In the genomic region with DNA sequence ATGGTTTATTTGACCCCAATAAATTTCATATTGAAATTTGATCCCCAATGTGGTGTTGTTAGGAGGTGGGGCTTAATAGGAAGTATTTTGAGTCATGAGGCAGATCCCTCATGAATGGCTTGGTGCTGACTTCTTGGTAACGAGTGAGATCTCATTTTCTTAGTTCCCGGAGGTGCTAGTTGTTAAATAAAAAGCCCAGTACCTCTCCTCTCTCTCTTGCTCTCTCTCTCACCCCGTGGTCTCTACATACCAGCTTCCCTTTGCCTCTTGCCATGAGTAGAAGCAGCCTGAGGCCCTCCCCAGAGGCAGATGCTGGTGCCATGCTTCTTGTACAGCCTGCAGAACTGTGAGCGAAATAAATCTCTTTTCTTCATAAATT, we compare ENCODE assay signal across 13 cellular contexts. TPM values are rescaled to one million over a fixed set of nuclear protein-coding genes. Genes with fewer than 3 reads are reported as not detected.
DNase-seq lines count a peak whose midpoint lies in the region; ATAC-seq, FAIRE-seq and TF ChIP-seq lines count a peak whose summit lies in the region.
"Had no signal": no experiment of that assay in that cellular context is flagged by ENCODE, and none has a peak within 500 bp of the region (broad histone marks: within the 10 kb centered on the region; RNA-seq: fewer than 3 reads in every experiment).

No MANE protein-coding gene starts in this region.

- no peak overlapping the region for H2AFZ ChIP-seq in DND-41 (ENCODE audit: low read depth, low read length)
- H2AFZ ChIP-seq in hepatocyte: no peak overlapping the region

- DNase-seq in DND-41: peak; percentile 37
- DNase-seq in central memory CD8-positive, alpha-beta T cell (ENCODE audit: low spot score in 2 of 2): no peak
- no peak for DNase-seq in hepatocyte (ENCODE audit: low spot score)
- no peak for DNase-seq in GM12891 (ENCODE audit: insufficient read length, low spot score)
- no peak for DNase-seq in GM10266 (ENCODE audit: extremely low spot score)
- DNase-seq in NCI-H446 (lab: John Stamatoyannopoulos, UW): no peak
- DNase-seq: caudate nucleus, NCI-H510A treated with DMSO at 0.1 percent for 48 hours had no signal

- H4K20me1 ChIP-seq in DND-41 (ENCODE audit: insufficient read depth, low read length): no peaks in the 10 kb centered on the region
- H4K20me1 ChIP-seq in hepatocyte (ENCODE audit: insufficient read depth, poor library complexity, severe bottlenecking): no peaks in the 10 kb centered on the region

- H3K27me3 ChIP-seq in DND-41 (ENCODE audit: insufficient read depth, low read length, poor library complexity) (no peaks in the 10 kb centered on the region), hepatocyte (no peaks in the 10 kb centered on the region)
- H3K27me3 ChIP-seq: transverse colon had no signal

- H3K27ac Mint-ChIP-seq in central memory CD8-positive, alpha-beta T cell (ENCODE audit: low read depth): peak overlapping the region; percentile 81

- peak overlapping the region; percentile 56 for H3K4me3 Mint-ChIP-seq in central memory CD8-positive, alpha-beta T cell

- no peaks in the 10 kb centered on the region for H3K9me2 ChIP-seq in hepatocyte (replicated peaks; ENCODE audit: insufficient read depth)

- H3K4me1 ChIP-seq in DND-41 (ENCODE audit: insufficient read depth, low read length): peaks cover 38% of the 10 kb centered on the region
- peaks cover 4% of the 10 kb centered on the region for H3K4me1 ChIP-seq in hepatocyte (ENCODE audit: insufficient read depth)

- H3K4me1 Mint-ChIP-seq in central memory CD8-positive, alpha-beta T cell: peaks cover 44% of the 10 kb centered on the region

- TF ChIP-seq POLR2A in GM12891 (IDR thresholded peaks at IDR 0.05; ENCODE audit: low read depth, low read length): no peak

- H3K9me3 Mint-ChIP-seq in central memory CD8-positive, alpha-beta T cell: no peaks in the 10 kb centered on the region

- no peak for TF ChIP-seq CTCF in DND-41 (IDR thresholded peaks at IDR 0.05; ENCODE audit: borderline replicate concordance, extremely low read depth, low read length, poor library complexity, severe bottlenecking)
- no peak for TF ChIP-seq CTCF in hepatocyte (IDR thresholded peaks at IDR 0.05; ENCODE audit: poor library complexity)
- no peak for TF ChIP-seq CTCF in GM10266 (IDR thresholded peaks at IDR 0.05; ENCODE audit: control insufficient read depth, insufficient read depth, low read depth, missing control alignments)

- 82% methylated on average over 4 of the region's 4 CpGs for WGBS in hepatocyte (ENCODE audit: low lambda C conversion rate, missing lambda C conversion rate)

- peaks cover 10% of the 10 kb centered on the region for H3K36me3 Mint-ChIP-seq in central memory CD8-positive, alpha-beta T cell (ENCODE audit: insufficient read depth)

- H3K79me2 ChIP-seq in DND-41 (ENCODE audit: insufficient read depth, low read length) (no peaks in the 10 kb centered on the region), hepatocyte (no peaks in the 10 kb centered on the region)

- FAIRE-seq in GM12891 (lab: Jason Lieb, UNC): no peak
- FAIRE-seq: keratinocyte had no signal

- H3K4me3 ChIP-seq in DND-41 (ENCODE audit: low read depth in 1 of 2, low read length in 2 of 2) (no peak overlapping the region), hepatocyte (no peak overlapping the region)
- H3K4me3 ChIP-seq: transverse colon had no signal

- H3K27ac ChIP-seq in DND-41 (ENCODE audit: low read length): peak overlapping the region; percentile 61
- H3K27ac ChIP-seq in hepatocyte: no peak overlapping the region
- H3K27ac ChIP-seq: KMS-11 had no signal

- ATAC-seq in DND-41 (ENCODE audit: insufficient read depth, low read depth): peak; percentile 47
- ATAC-seq in GM19397 (IDR thresholded peaks at IDR 0.05; ENCODE audit: unreplicated experiment): peak; percentile 38
- ATAC-seq in HG03139 (IDR thresholded peaks at IDR 0.05; ENCODE audit: unreplicated experiment): peak; percentile 24
- ATAC-seq in central memory CD8-positive, alpha-beta T cell (replicated peaks; ENCODE audit: extremely low read depth, poor library complexity, severe bottlenecking): peak; percentile 49

- H3K9me3 ChIP-seq in DND-41 (ENCODE audit: insufficient read depth, low read length, severe bottlenecking) (no peaks in the 10 kb centered on the region), hepatocyte (ENCODE audit: low read depth) (no peaks in the 10 kb centered on the region)
- H3K9me3 ChIP-seq: transverse colon had no signal

- H3K36me3 ChIP-seq in DND-41 (ENCODE audit: insufficient read depth, low read length) (no peaks in the 10 kb centered on the region; the same call in 1 of the 2 replicates), hepatocyte (replicated peaks; ENCODE audit: insufficient read depth, low read depth) (no peaks in the 10 kb centered on the region)
- H3K36me3 ChIP-seq: transverse colon had no signal

- no peak overlapping the region; the same call in 1 of the 2 replicates for H3K9ac ChIP-seq in DND-41 (ENCODE audit: low read depth, low read length)
- H3K9ac ChIP-seq: KMS-11 had no signal

- H3K4me2 ChIP-seq in DND-41 (ENCODE audit: insufficient read depth, low read length): peak overlapping the region; percentile 5
- H3K4me2 ChIP-seq in hepatocyte: no peak overlapping the region
- H3K4me2 ChIP-seq: KMS-11 had no signal

- H3K27me3 Mint-ChIP-seq in central memory CD8-positive, alpha-beta T cell: no peaks in the 10 kb centered on the region

TF ChIP-seq in GM12891, 5 proteins besides CTCF, POLR2A, EP300 and RAD21:
- TF ChIP-seq SPI1 (IDR thresholded peaks at IDR 0.05; ENCODE audit: low read depth, low read length) (no peak), TAF1 (IDR thresholded peaks at IDR 0.05; ENCODE audit: low read depth, low read length) (no peak), PAX5 (IDR thresholded peaks at IDR 0.05; ENCODE audit: insufficient read depth, low read length, severe bottlenecking) (no peak), POLR2AphosphoS5 (IDR thresholded peaks at IDR 0.05; ENCODE audit: low read depth, low read length) (no peak), POU2F2 (IDR thresholded peaks at IDR 0.05; ENCODE audit: low read depth, low read length) (no peak)

RNA-seq across cellular contexts. Expression of a gene that starts 39.4 kb away (rescaled TPM):
- total RNA-seq in hepatocyte: 9.4 and 9.8 TPM in 2 replicates
- 2.1 and 2.4 TPM in 2 replicates for polyA plus RNA-seq in hepatocyte
- 7.5 TPM for polyA plus RNA-seq in GM12891 (2012; ENCODE audit: low read depth, missing spikeins)
